8 cellular contexts compared by ENCODE assay signal in the genomic region with DNA sequence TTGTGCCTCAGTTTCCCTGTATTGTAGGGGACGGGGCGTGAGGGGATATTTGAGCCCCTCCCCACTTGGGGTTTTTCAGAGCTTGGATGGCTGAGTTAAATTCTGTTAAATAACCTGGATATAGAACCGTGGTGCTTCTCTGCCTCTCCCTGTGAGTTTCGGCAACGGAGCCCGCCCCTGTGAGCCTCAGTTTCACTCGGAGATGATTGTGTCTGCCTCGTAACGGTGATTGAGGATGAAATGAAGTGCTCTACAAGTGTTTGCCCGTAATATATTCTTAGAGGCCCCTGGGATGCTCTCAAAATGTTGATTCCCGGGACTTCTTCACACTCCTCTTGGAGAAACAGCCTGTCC. TPM values are rescaled to one million over a fixed set of nuclear protein-coding genes. Genes with fewer than 3 reads are reported as not detected.
A peak's percentile ranks its signal among the peaks of the same experiment; 100 is the strongest.
DNase-seq lines count a peak whose midpoint lies in the region; ATAC-seq, FAIRE-seq and TF ChIP-seq lines count a peak whose summit lies in the region.

No MANE protein-coding gene starts in this region.

- H3K9ac ChIP-seq in mucosa of rectum (ENCODE audit: low read depth in 1 of 2, low read length in 2 of 2), result peak overlapping the region; percentile 79 to 92

- H3K27me3 Mint-ChIP-seq in IgD-negative memory B cell, result no peaks in the 10 kb centered on the region

- FAIRE-seq in bronchial epithelial cell (lab: Jason Lieb, UNC), result no peak

- H3K36me3 ChIP-seq in bronchial epithelial cell (ENCODE audit: control insufficient read depth, insufficient read depth, low read length) (peaks cover 9% of the 10 kb centered on the region), mucosa of rectum (ENCODE audit: control insufficient read depth in 2 of 2, insufficient read depth in 2 of 2, low read length in 2 of 2) (peaks cover 0 to 7% of the 10 kb centered on the region in 2 donors)

- DNase-seq in AG10803 (ENCODE audit: low read depth) (no peak), bronchial epithelial cell (ENCODE audit: low read depth) (no peak), dedifferentiated amniotic fluid mesenchymal stem cell (ENCODE audit: extremely low spot score) (no peak), NCI-H345 (lab: John Stamatoyannopoulos, UW) (no peak), COLO829 (ENCODE audit: low spot score) (no peak)

- TF ChIP-seq CTCF in AG10803 (conservative IDR thresholded peaks at IDR 0.05; ENCODE audit: low read length) (no peak), bronchial epithelial cell (IDR thresholded peaks at IDR 0.05; ENCODE audit: insufficient read depth, low read length, severe bottlenecking) (no peak)

- peak overlapping the region; percentile 86 to 97 (median 92) for H3K4me3 Mint-ChIP-seq in IgD-negative memory B cell

- H3K27ac Mint-ChIP-seq in IgD-negative memory B cell, result peak overlapping the region; percentile 90 to 98 (median 97)

- peaks cover 12 to 24% (median 19%) of the 10 kb centered on the region in 3 donors for H3K4me1 Mint-ChIP-seq in IgD-negative memory B cell

- no peaks in the 10 kb centered on the region for H3K9me3 Mint-ChIP-seq in IgD-negative memory B cell

- H3K27ac ChIP-seq in mucosa of rectum (ENCODE audit: low read depth in 2 of 2, low read length in 2 of 2), result peak overlapping the region; percentile 87 to 94

- H3K4me3 ChIP-seq in AG10803 (ENCODE audit: low read length), result peak overlapping the region; percentile 99
- H3K4me3 ChIP-seq in bronchial epithelial cell (ENCODE audit: low read depth, low read length), result peak overlapping the region; percentile 97
- peak overlapping the region; percentile 86 to 94 for H3K4me3 ChIP-seq in mucosa of rectum (ENCODE audit: low read length in 2 of 2)

- peaks cover 9 to 13% of the 10 kb centered on the region in 2 donors for H3K4me1 ChIP-seq in mucosa of rectum (ENCODE audit: control insufficient read depth in 2 of 2, insufficient read depth in 2 of 2, low read length in 2 of 2)

- ATAC-seq in HG03457 (IDR thresholded peaks at IDR 0.05; ENCODE audit: unreplicated experiment), result no peak

- peaks cover 3% of the 10 kb centered on the region for H3K36me3 Mint-ChIP-seq in IgD-negative memory B cell

- H3K9me3 ChIP-seq in mucosa of rectum (ENCODE audit: control insufficient read depth in 2 of 2, low read length in 2 of 2), result no peaks in the 10 kb centered on the region

- H3K27me3 ChIP-seq in bronchial epithelial cell (ENCODE audit: control insufficient read depth, insufficient read depth, low read length), result no peaks in the 10 kb centered on the region
- H3K27me3 ChIP-seq in mucosa of rectum (ENCODE audit: control insufficient read depth in 2 of 2, insufficient read depth in 2 of 2, low read length in 2 of 2), result no peaks in the 10 kb centered on the region

RNA-seq across cellular contexts. Expression of a gene that starts 0.5 kb away (rescaled TPM):
- polyA plus RNA-seq in IgD-negative memory B cell, result 82.8 TPM
- 47.7 and 50.2 TPM in 2 replicates for total RNA-seq in bronchial epithelial cell

RNA-seq across cellular contexts. Expression of a gene that starts 13.5 kb away (rescaled TPM):
- 1,891 TPM for polyA plus RNA-seq in IgD-negative memory B cell
- 586 and 964 TPM in 2 replicates for total RNA-seq in bronchial epithelial cell

RNA-seq across cellular contexts. Expression of a gene that starts 14.8 kb away (rescaled TPM):
- polyA plus RNA-seq in IgD-negative memory B cell, result 120 TPM
- total RNA-seq in bronchial epithelial cell, result 142 and 218 TPM in 2 replicates

RNA-seq across cellular contexts. Expression of a gene that starts 30.4 kb away (rescaled TPM):
- 138 TPM for polyA plus RNA-seq in IgD-negative memory B cell
- total RNA-seq in bronchial epithelial cell, result 26.1 and 45.4 TPM in 2 replicates

RNA-seq across cellular contexts. Expression of a gene that starts 36.3 kb away (rescaled TPM):
- 19.7 TPM for polyA plus RNA-seq in IgD-negative memory B cell
- 9.7 and 13.8 TPM in 2 replicates for total RNA-seq in bronchial epithelial cell
